In genomic region chr7:67636363-67637355, GRCh38 we compare ENCODE assay signal across 18 cellular contexts.
A peak's percentile ranks its signal among the peaks of the same experiment; 100 is the strongest.
DNase-seq lines count a peak whose midpoint lies in the region; ATAC-seq and TF ChIP-seq lines count a peak whose summit lies in the region.
"Had no signal": no experiment of that assay in that cellular context is flagged by ENCODE, and none has a peak within 500 bp of the region (broad histone marks: within the 10 kb centered on the region; RNA-seq: fewer than 3 reads in every experiment).

No MANE protein-coding gene starts in this region.

- ATAC-seq in natural killer cell treated with Interleukin-12 subunit alpha and Interleukin-12 subunit beta and Interleukin-15 and Interleukin-18, amount 100 ng/mL, for 72 hours = no peak
- ATAC-seq in activated CD8-positive, alpha-beta memory T cell treated with anti-CD3 and anti-CD28 coated beads, Interleukin-2, amount 10 ng/mL, durations not matched to agents 7 days and 5 days = no peak
- ATAC-seq: activated CD8-positive, alpha-beta T cell treated with anti-CD3 and anti-CD28 coated beads for 36 hours; foreskin keratinocyte; sciatic nerve had no signal

- CTCF ChIA-PET in activated CD8-positive, alpha-beta memory T cell treated with anti-CD3 and anti-CD28 coated beads, Interleukin-2, amount 10 ng/mL, durations not matched to agents 7 days and 5 days (lab: Charles Lee) = interaction anchor here (1.1 kb wide), 1 partner anchor 11 kb away, joined by 3 read pairs; no protein-coding TSS in a partner anchor

- H3K27me3 Mint-ChIP-seq in chondrocyte (ENCODE audit: low read depth) (peaks cover 8% of the 10 kb centered on the region), progenitor cell of endocrine pancreas (peaks cover 12% of the 10 kb centered on the region)
- no peaks in the 10 kb centered on the region for H3K27me3 Mint-ChIP-seq in natural killer cell treated with Interleukin-12 subunit alpha and Interleukin-12 subunit beta and Interleukin-15 and Interleukin-18, amount 100 ng/mL, for 72 hours
- no peaks in the 10 kb centered on the region for H3K27me3 Mint-ChIP-seq in activated CD8-positive, alpha-beta memory T cell treated with anti-CD3 and anti-CD28 coated beads, Interleukin-2, amount 10 ng/mL, durations not matched to agents 7 days and 5 days
- H3K27me3 Mint-ChIP-seq: CD4-positive, CD25-positive, alpha-beta regulatory T cell had no signal

- no peaks in the 10 kb centered on the region for H3K36me3 Mint-ChIP-seq in chondrocyte (ENCODE audit: low read depth)
- H3K36me3 Mint-ChIP-seq in progenitor cell of endocrine pancreas (ENCODE audit: insufficient read depth) = no peaks in the 10 kb centered on the region
- no peaks in the 10 kb centered on the region for H3K36me3 Mint-ChIP-seq in natural killer cell treated with Interleukin-12 subunit alpha and Interleukin-12 subunit beta and Interleukin-15 and Interleukin-18, amount 100 ng/mL, for 72 hours
- no peaks in the 10 kb centered on the region for H3K36me3 Mint-ChIP-seq in activated CD8-positive, alpha-beta memory T cell treated with anti-CD3 and anti-CD28 coated beads, Interleukin-2, amount 10 ng/mL, durations not matched to agents 7 days and 5 days
- H3K36me3 Mint-ChIP-seq: CD4-positive, CD25-positive, alpha-beta regulatory T cell had no signal

- H3K9me3 Mint-ChIP-seq in chondrocyte (ENCODE audit: low read depth) (peaks cover 3% of the 10 kb centered on the region), progenitor cell of endocrine pancreas (ENCODE audit: low read depth) (peaks cover 10% of the 10 kb centered on the region)
- H3K9me3 Mint-ChIP-seq in natural killer cell treated with Interleukin-12 subunit alpha and Interleukin-12 subunit beta and Interleukin-15 and Interleukin-18, amount 100 ng/mL, for 72 hours = no peaks in the 10 kb centered on the region
- peaks cover 5% of the 10 kb centered on the region for H3K9me3 Mint-ChIP-seq in activated CD8-positive, alpha-beta memory T cell treated with anti-CD3 and anti-CD28 coated beads, Interleukin-2, amount 10 ng/mL, durations not matched to agents 7 days and 5 days (ENCODE audit: low read depth)

- H3K4me3 Mint-ChIP-seq in chondrocyte (ENCODE audit: unreplicated experiment) (no peak overlapping the region), progenitor cell of endocrine pancreas (ENCODE audit: low read depth) (no peak overlapping the region)
- H3K4me3 Mint-ChIP-seq in natural killer cell treated with Interleukin-12 subunit alpha and Interleukin-12 subunit beta and Interleukin-15 and Interleukin-18, amount 100 ng/mL, for 72 hours = no peak overlapping the region
- H3K4me3 Mint-ChIP-seq in activated CD8-positive, alpha-beta memory T cell treated with anti-CD3 and anti-CD28 coated beads, Interleukin-2, amount 10 ng/mL, durations not matched to agents 7 days and 5 days = no peak overlapping the region
- H3K4me3 Mint-ChIP-seq: activated CD8-positive, alpha-beta T cell treated with anti-CD3 and anti-CD28 coated beads for 36 hours; CD4-positive, CD25-positive, alpha-beta regulatory T cell had no signal

- TF ChIP-seq CTCF in chondrocyte (IDR thresholded peaks at IDR 0.05) (peak; percentile 56), progenitor cell of endocrine pancreas (IDR thresholded peaks at IDR 0.05; ENCODE audit: unreplicated experiment) (peak; percentile 49)

- no peak overlapping the region for H3K27ac Mint-ChIP-seq in chondrocyte (ENCODE audit: unreplicated experiment)
- H3K27ac Mint-ChIP-seq in progenitor cell of endocrine pancreas = peak overlapping the region; percentile 41
- no peak overlapping the region for H3K27ac Mint-ChIP-seq in natural killer cell treated with Interleukin-12 subunit alpha and Interleukin-12 subunit beta and Interleukin-15 and Interleukin-18, amount 100 ng/mL, for 72 hours
- H3K27ac Mint-ChIP-seq in activated CD8-positive, alpha-beta memory T cell treated with anti-CD3 and anti-CD28 coated beads, Interleukin-2, amount 10 ng/mL, durations not matched to agents 7 days and 5 days = no peak overlapping the region
- H3K27ac Mint-ChIP-seq: activated CD8-positive, alpha-beta T cell treated with anti-CD3 and anti-CD28 coated beads for 36 hours; activated T-helper 2 cell treated with anti-CD3 and anti-CD28 coated beads, Interferon-gamma antibody, Interleukin-2, Interleukin-4, amounts not matched to agents 10 μg/mL and 5 μg/mL and 100 μg/mL, durations not matched to agents 14 hours and 24 hours and 36 hours; CD4-positive, CD25-positive, alpha-beta regulatory T cell had no signal

- DNase-seq in ELF-1 (ENCODE audit: low read depth, low spot score) (peak; percentile 73), NCI-H1694 (lab: John Stamatoyannopoulos, UW) (peak; percentile 69), chondrocyte (ENCODE audit: low spot score) (no peak), progenitor cell of endocrine pancreas (ENCODE audit: low spot score, unreplicated experiment) (no peak), LoVo (ENCODE audit: low spot score) (no peak)
- DNase-seq in natural killer cell treated with Interleukin-12 subunit alpha and Interleukin-12 subunit beta and Interleukin-15 and Interleukin-18, amount 100 ng/mL, for 72 hours (ENCODE audit: low spot score) = no peak
- DNase-seq in activated CD8-positive, alpha-beta memory T cell treated with anti-CD3 and anti-CD28 coated beads, Interleukin-2, amount 10 ng/mL, durations not matched to agents 7 days and 5 days = no peak
- DNase-seq: activated CD8-positive, alpha-beta T cell treated with anti-CD3 and anti-CD28 coated beads for 36 hours; adrenal gland; CD4-positive, CD25-positive, alpha-beta regulatory T cell; EL; foreskin keratinocyte; HCEC 1CT; NCI-H510A; nucleus accumbens; stimulated activated CD4-positive, alpha-beta T cell treated with anti-CD3 and anti-CD28 coated beads, Interleukin-2, amount 100 ng/mL, for 24 hours had no signal

- no peaks in the 10 kb centered on the region for H3K4me1 Mint-ChIP-seq in chondrocyte (ENCODE audit: low read depth)
- H3K4me1 Mint-ChIP-seq in progenitor cell of endocrine pancreas (ENCODE audit: low read depth) = peaks cover 4% of the 10 kb centered on the region
- H3K4me1 Mint-ChIP-seq in natural killer cell treated with Interleukin-12 subunit alpha and Interleukin-12 subunit beta and Interleukin-15 and Interleukin-18, amount 100 ng/mL, for 72 hours (ENCODE audit: low read depth in 2 of 2) = no peaks in the 10 kb centered on the region
- H3K4me1 Mint-ChIP-seq in activated CD8-positive, alpha-beta memory T cell treated with anti-CD3 and anti-CD28 coated beads, Interleukin-2, amount 10 ng/mL, durations not matched to agents 7 days and 5 days = no peaks in the 10 kb centered on the region
- H3K4me1 Mint-ChIP-seq: CD4-positive, CD25-positive, alpha-beta regulatory T cell had no signal

Comparison
In these comparisons a context has a peak if more than half of its experiments do, and no peak if none do; other contexts are left out.
1. DNase-seq: peak in ELF-1 (single experiment) and NCI-H1694 (single experiment); none in chondrocyte (single experiment), progenitor cell of endocrine pancreas (single experiment), LoVo (single experiment), natural killer cell treated with Interleukin-12 subunit alpha and Interleukin-12 subunit beta and Interleukin-15 and Interleukin-18, amount 100 ng/mL, for 72 hours (single experiment) and activated CD8-positive, alpha-beta memory T cell treated with anti-CD3 and anti-CD28 coated beads, Interleukin-2, amount 10 ng/mL, durations not matched to agents 7 days and 5 days (single experiment).